1 cellular context compared by ENCODE assay signal in the genomic region with DNA sequence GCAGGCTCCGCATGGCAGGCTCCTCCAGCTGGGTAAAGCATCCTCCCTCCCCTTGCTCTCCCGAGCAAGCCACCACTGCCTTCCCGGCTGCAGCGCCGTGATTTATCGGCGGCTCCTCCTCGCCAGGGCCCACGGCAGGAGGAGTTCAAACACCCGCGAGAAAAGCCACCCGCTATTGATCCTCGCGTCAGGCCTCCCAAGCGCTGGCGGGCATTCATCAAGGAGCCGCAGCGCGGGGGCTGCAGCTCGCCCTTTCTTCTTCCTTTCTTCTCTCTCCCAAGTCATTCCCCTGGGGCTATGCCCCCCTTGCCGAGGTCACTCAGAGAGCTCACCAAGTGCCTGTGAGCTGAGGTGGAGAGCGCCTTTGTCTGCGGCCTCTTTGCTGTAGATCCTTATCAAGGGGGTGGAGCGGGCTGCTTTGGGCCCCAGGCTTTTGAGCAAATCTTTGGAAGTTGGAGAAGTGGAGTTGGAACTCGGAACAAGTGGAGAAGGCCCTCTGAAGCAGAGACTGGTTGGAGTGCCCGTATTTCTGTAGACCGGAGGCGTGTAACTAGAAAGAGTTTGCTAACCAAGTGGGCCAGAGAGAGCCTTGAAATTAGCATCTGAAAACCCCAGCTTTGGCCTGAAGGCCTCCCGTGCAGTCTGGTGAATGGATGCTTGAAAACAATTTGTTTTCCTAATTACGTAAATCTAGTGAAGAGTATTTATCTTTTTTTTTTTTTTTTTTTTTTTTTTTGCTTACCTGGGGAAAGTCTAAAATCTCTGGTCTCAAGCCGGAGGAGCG.
TF ChIP-seq lines count a peak whose summit lies in the region.

No MANE protein-coding gene starts in this region.

TF ChIP-seq in H1, 55 proteins besides CTCF, POLR2A, EP300 and RAD21 (continued from another document):
- TF ChIP-seq EZH2 (IDR thresholded peaks at IDR 0.05; ENCODE audit: low read depth, low read length, severe bottlenecking) = no peak
- no peak for TF ChIP-seq GTF2F1 (IDR thresholded peaks at IDR 0.05; ENCODE audit: borderline replicate concordance, low read depth, low read length)
- TF ChIP-seq HDAC2 (IDR thresholded peaks at IDR 0.05; ENCODE audit: borderline replicate concordance in 1 of 2, low read depth in 2 of 2, low read length in 2 of 2) = peak in 1 of 2 experiments; percentile 13; a peak in 1 of 4 replicates
- peak; percentile 50; the same call in 1 of the 2 replicates for TF ChIP-seq RBBP5 (IDR thresholded peaks at IDR 0.05; ENCODE audit: borderline replicate concordance, low read depth, low read length)
- TF ChIP-seq ASH2L (IDR thresholded peaks at IDR 0.05; ENCODE audit: low read length) = peak; percentile 83
- no peak; the same call in 1 of the 2 replicates for TF ChIP-seq POLR2AphosphoS5 (IDR thresholded peaks at IDR 0.05; ENCODE audit: low read depth, low read length)
- no peak for TF ChIP-seq RXRA (IDR thresholded peaks at IDR 0.05; ENCODE audit: insufficient read depth, low read depth, low read length)
- no peak for TF ChIP-seq KDM4A (IDR thresholded peaks at IDR 0.05; ENCODE audit: low read depth, low read length, severe bottlenecking)
- TF ChIP-seq, protein P1, sequence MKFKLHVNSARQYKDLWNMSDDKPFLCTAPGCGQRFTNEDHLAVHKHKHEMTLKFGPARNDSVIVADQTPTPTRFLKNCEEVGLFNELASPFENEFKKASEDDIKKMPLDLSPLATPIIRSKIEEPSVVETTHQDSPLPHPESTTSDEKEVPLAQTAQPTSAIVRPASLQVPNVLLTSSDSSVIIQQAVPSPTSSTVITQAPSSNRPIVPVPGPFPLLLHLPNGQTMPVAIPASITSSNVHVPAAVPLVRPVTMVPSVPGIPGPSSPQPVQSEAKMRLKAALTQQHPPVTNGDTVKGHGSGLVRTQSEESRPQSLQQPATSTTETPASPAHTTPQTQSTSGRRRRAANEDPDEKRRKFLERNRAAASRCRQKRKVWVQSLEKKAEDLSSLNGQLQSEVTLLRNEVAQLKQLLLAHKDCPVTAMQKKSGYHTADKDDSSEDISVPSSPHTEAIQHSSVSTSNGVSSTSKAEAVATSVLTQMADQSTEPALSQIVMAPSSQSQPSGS (IDR thresholded peaks at IDR 0.05; ENCODE audit: low read length) = no peak
- TF ChIP-seq CTBP2 (IDR thresholded peaks at IDR 0.05; ENCODE audit: borderline replicate concordance, insufficient read depth, insufficient read length, low read length) = no peak
- no peak for TF ChIP-seq CHD1 (IDR thresholded peaks at IDR 0.05; ENCODE audit: low read depth, low read length)
- peak; percentile 11 for TF ChIP-seq RNF2 (IDR thresholded peaks at IDR 0.05; ENCODE audit: borderline replicate concordance, low read depth, low read length, missing control alignments, poor library complexity, severe bottlenecking)
- TF ChIP-seq KDM1A (IDR thresholded peaks at IDR 0.05; ENCODE audit: borderline replicate concordance, low read length) = no peak
- TF ChIP-seq YY1 (IDR thresholded peaks at IDR 0.05; ENCODE audit: low read depth, low read length) = no peak
- no peak for TF ChIP-seq CBX8 (IDR thresholded peaks at IDR 0.05; ENCODE audit: borderline replicate concordance, low read depth, low read length)
- TF ChIP-seq, protein P2, sequence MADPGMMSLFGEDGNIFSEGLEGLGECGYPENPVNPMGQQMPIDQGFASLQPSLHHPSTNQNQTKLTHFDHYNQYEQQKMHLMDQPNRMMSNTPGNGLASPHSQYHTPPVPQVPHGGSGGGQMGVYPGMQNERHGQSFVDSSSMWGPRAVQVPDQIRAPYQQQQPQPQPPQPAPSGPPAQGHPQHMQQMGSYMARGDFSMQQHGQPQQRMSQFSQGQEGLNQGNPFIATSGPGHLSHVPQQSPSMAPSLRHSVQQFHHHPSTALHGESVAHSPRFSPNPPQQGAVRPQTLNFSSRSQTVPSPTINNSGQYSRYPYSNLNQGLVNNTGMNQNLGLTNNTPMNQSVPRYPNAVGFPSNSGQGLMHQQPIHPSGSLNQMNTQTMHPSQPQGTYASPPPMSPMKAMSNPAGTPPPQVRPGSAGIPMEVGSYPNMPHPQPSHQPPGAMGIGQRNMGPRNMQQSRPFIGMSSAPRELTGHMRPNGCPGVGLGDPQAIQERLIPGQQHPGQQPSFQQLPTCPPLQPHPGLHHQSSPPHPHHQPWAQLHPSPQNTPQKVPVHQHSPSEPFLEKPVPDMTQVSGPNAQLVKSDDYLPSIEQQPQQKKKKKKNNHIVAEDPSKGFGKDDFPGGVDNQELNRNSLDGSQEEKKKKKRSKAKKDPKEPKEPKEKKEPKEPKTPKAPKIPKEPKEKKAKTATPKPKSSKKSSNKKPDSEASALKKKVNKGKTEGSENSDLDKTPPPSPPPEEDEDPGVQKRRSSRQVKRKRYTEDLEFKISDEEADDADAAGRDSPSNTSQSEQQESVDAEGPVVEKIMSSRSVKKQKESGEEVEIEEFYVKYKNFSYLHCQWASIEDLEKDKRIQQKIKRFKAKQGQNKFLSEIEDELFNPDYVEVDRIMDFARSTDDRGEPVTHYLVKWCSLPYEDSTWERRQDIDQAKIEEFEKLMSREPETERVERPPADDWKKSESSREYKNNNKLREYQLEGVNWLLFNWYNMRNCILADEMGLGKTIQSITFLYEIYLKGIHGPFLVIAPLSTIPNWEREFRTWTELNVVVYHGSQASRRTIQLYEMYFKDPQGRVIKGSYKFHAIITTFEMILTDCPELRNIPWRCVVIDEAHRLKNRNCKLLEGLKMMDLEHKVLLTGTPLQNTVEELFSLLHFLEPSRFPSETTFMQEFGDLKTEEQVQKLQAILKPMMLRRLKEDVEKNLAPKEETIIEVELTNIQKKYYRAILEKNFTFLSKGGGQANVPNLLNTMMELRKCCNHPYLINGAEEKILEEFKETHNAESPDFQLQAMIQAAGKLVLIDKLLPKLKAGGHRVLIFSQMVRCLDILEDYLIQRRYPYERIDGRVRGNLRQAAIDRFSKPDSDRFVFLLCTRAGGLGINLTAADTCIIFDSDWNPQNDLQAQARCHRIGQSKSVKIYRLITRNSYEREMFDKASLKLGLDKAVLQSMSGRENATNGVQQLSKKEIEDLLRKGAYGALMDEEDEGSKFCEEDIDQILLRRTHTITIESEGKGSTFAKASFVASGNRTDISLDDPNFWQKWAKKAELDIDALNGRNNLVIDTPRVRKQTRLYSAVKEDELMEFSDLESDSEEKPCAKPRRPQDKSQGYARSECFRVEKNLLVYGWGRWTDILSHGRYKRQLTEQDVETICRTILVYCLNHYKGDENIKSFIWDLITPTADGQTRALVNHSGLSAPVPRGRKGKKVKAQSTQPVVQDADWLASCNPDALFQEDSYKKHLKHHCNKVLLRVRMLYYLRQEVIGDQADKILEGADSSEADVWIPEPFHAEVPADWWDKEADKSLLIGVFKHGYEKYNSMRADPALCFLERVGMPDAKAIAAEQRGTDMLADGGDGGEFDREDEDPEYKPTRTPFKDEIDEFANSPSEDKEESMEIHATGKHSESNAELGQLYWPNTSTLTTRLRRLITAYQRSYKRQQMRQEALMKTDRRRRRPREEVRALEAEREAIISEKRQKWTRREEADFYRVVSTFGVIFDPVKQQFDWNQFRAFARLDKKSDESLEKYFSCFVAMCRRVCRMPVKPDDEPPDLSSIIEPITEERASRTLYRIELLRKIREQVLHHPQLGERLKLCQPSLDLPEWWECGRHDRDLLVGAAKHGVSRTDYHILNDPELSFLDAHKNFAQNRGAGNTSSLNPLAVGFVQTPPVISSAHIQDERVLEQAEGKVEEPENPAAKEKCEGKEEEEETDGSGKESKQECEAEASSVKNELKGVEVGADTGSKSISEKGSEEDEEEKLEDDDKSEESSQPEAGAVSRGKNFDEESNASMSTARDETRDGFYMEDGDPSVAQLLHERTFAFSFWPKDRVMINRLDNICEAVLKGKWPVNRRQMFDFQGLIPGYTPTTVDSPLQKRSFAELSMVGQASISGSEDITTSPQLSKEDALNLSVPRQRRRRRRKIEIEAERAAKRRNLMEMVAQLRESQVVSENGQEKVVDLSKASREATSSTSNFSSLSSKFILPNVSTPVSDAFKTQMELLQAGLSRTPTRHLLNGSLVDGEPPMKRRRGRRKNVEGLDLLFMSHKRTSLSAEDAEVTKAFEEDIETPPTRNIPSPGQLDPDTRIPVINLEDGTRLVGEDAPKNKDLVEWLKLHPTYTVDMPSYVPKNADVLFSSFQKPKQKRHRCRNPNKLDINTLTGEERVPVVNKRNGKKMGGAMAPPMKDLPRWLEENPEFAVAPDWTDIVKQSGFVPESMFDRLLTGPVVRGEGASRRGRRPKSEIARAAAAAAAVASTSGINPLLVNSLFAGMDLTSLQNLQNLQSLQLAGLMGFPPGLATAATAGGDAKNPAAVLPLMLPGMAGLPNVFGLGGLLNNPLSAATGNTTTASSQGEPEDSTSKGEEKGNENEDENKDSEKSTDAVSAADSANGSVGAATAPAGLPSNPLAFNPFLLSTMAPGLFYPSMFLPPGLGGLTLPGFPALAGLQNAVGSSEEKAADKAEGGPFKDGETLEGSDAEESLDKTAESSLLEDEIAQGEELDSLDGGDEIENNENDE (IDR thresholded peaks at IDR 0.05; ENCODE audit: insufficient replicate concordance, low read length) = no peak
- TF ChIP-seq TBP (IDR thresholded peaks at IDR 0.05; ENCODE audit: low read depth, low read length) = no peak
TF ChIP-seq in H1: peak in this region for 5.
